13 cellular contexts compared by ENCODE assay signal in genomic region chr1:94332952-94333351, GRCh38.
DNase-seq lines count a peak whose midpoint lies in the region; ATAC-seq, FAIRE-seq and TF ChIP-seq lines count a peak whose summit lies in the region.
"Had no signal": no experiment of that assay in that cellular context is flagged by ENCODE, and none has a peak within 500 bp of the region (broad histone marks: within the 10 kb centered on the region; RNA-seq: fewer than 3 reads in every experiment).

No MANE protein-coding gene starts in this region.

- TF ChIP-seq POLR2A in GM12892 (IDR thresholded peaks at IDR 0.05; ENCODE audit: low read depth, low read length) (no peak), upper lobe of left lung (IDR thresholded peaks at IDR 0.05) (no peak)

- peaks cover 58% of the 10 kb centered on the region for H3K4me1 ChIP-seq in GM23248 (ENCODE audit: insufficient read depth)
- peaks cover 19 to 27% (median 25%) of the 10 kb centered on the region in 4 donors for H3K4me1 ChIP-seq in upper lobe of left lung

- no peak for TF ChIP-seq CTCF in upper lobe of left lung (IDR thresholded peaks at IDR 0.05)

- peak overlapping the region; percentile 5 for H3K4me2 ChIP-seq in GM23248 (ENCODE audit: unreplicated experiment)

- peaks cover 10% of the 10 kb centered on the region for H3K79me2 ChIP-seq in GM23248 (ENCODE audit: insufficient read depth)

- H3K9ac ChIP-seq in GM23248 = no peak overlapping the region

- no peak overlapping the region for H3K27ac ChIP-seq in GM23248
- H3K27ac ChIP-seq in upper lobe of left lung = peak overlapping the region in 2 of 4 donors; percentile 16 to 27

- CTCF ChIA-PET in activated naive CD4-positive, alpha-beta T cell treated with anti-CD3 and anti-CD28 coated beads for 36 hours (lab: Charles Lee) = interaction anchor here (1.2 to 4.9 kb wide), 3 partner anchors 268 to 293 kb away, joined by 3 to 47 read pairs (median 4); no protein-coding TSS in a partner anchor

- no peaks in the 10 kb centered on the region for H3K9me3 Mint-ChIP-seq in activated naive CD4-positive, alpha-beta T cell treated with anti-CD3 and anti-CD28 coated beads for 36 hours

- no peaks in the 10 kb centered on the region for H3K4me1 Mint-ChIP-seq in activated naive CD4-positive, alpha-beta T cell treated with anti-CD3 and anti-CD28 coated beads for 36 hours (ENCODE audit: low read depth)

- no peak for TF ChIP-seq EP300 in upper lobe of left lung (IDR thresholded peaks at IDR 0.05)

- no peaks in the 10 kb centered on the region for H3K9me2 ChIP-seq in GM23248 (ENCODE audit: insufficient read depth)

- 0 out of 2 replicates have a peak overlapping the region, but pooled peaks have one; percentile 9 for H2AFZ ChIP-seq in GM23248

- FAIRE-seq in GM12892 (lab: Jason Lieb, UNC) = peak; percentile 70

- no peaks in the 10 kb centered on the region for H3K36me3 ChIP-seq in GM23248 (ENCODE audit: low read depth)
- no peaks in the 10 kb centered on the region; the same call in 1 of the 2 replicates for H3K36me3 ChIP-seq in MG63
- H3K36me3 ChIP-seq in upper lobe of left lung = no peaks in the 10 kb centered on the region

- H3K4me3 Mint-ChIP-seq in activated naive CD4-positive, alpha-beta T cell treated with anti-CD3 and anti-CD28 coated beads for 36 hours = no peak overlapping the region
- H3K4me3 Mint-ChIP-seq: activated CD8-positive, alpha-beta T cell treated with anti-CD3 and anti-CD28 coated beads, Interleukin-2, amount 10 ng/mL, durations not matched to agents 7 days and 5 days had no signal

- in situ Hi-C loops in GM23248 (cut with MboI) = loop anchor here (25.0 kb wide), 1 partner anchor 446 kb away; the partner anchor contains the start of gene DNTTIP2

- no peak overlapping the region for H3K27ac Mint-ChIP-seq in activated naive CD4-positive, alpha-beta T cell treated with anti-CD3 and anti-CD28 coated beads for 36 hours
- H3K27ac Mint-ChIP-seq: activated CD8-positive, alpha-beta T cell treated with anti-CD3 and anti-CD28 coated beads, Interleukin-2, amount 10 ng/mL, durations not matched to agents 7 days and 5 days had no signal

- no peak for ATAC-seq in upper lobe of left lung (ENCODE audit: low FRiP score in 2 of 2)
- ATAC-seq: activated CD8-positive, alpha-beta T cell treated with anti-CD3 and anti-CD28 coated beads, Interleukin-2, amount 10 ng/mL, durations not matched to agents 7 days and 5 days had no signal

- 67 to 71% methylated on average over 4 of the region's 4 CpGs for WGBS in GM23248 (ENCODE audit: low coverage in 1 of 2, low lambda C conversion rate in 2 of 2, missing lambda C conversion rate in 2 of 2), 2 experiments
- 80 to 87% methylated on average over 4 of the region's 4 CpGs for WGBS in upper lobe of left lung, 2 donors

- H3K36me3 Mint-ChIP-seq in activated naive CD4-positive, alpha-beta T cell treated with anti-CD3 and anti-CD28 coated beads for 36 hours (ENCODE audit: low read depth) = no peaks in the 10 kb centered on the region

- no peak for DNase-seq in GM12892 (ENCODE audit: insufficient read length)
- DNase-seq in GM23248 = peak; percentile 76
- DNase-seq in MG63 = peak; percentile 73
- DNase-seq in iris pigment epithelial cell (ENCODE audit: low read depth) = peak; percentile 80
- no peak for DNase-seq in NK-92 (lab: John Stamatoyannopoulos, UW; ENCODE audit: unreplicated experiment)
- DNase-seq in activated naive CD4-positive, alpha-beta T cell treated with anti-CD3 and anti-CD28 coated beads for 36 hours = no peak
- no peak for DNase-seq in activated CD8-positive, alpha-beta memory T cell treated with anti-CD3 and anti-CD28 coated beads for 24 hours
- DNase-seq in upper lobe of left lung = no peak
- DNase-seq: activated CD8-positive, alpha-beta T cell treated with anti-CD3 and anti-CD28 coated beads, Interleukin-2, amount 10 ng/mL, durations not matched to agents 7 days and 5 days; amygdala; mesendoderm; NCI-H2107; stimulated activated CD4-positive, alpha-beta T cell treated with anti-CD3 and anti-CD28 coated beads, Interleukin-12 subunit alpha, Interleukin-12 subunit beta, amount 100 ng/mL, for 4 hours had no signal

- no peaks in the 10 kb centered on the region for H3K9me3 ChIP-seq in GM23248 (ENCODE audit: low read depth)
- H3K9me3 ChIP-seq in MG63 = no peaks in the 10 kb centered on the region
- H3K9me3 ChIP-seq in upper lobe of left lung = no peaks in the 10 kb centered on the region

- H4K20me1 ChIP-seq in GM23248 (ENCODE audit: insufficient read depth) = no peaks in the 10 kb centered on the region

- H3K27me3 ChIP-seq in GM23248 (replicated peaks; ENCODE audit: insufficient read depth) (no peaks in the 10 kb centered on the region), MG63 (no peaks in the 10 kb centered on the region), upper lobe of left lung (no peaks in the 10 kb centered on the region)

- intact Hi-C loops in activated naive CD4-positive, alpha-beta T cell treated with anti-CD3 and anti-CD28 coated beads for 36 hours (cut with micrococcal nuclease) = loop anchor here (10.0 kb wide), 1 partner anchor 698 kb away; no protein-coding TSS in a partner anchor

- H3F3A ChIP-seq in GM23248 (ENCODE audit: insufficient read depth) = peaks cover 30% of the 10 kb centered on the region

- H3K27me3 Mint-ChIP-seq in activated naive CD4-positive, alpha-beta T cell treated with anti-CD3 and anti-CD28 coated beads for 36 hours (ENCODE audit: low read depth) = peaks cover 16% of the 10 kb centered on the region

- no peak overlapping the region for H3K4me3 ChIP-seq in GM23248
- H3K4me3 ChIP-seq in MG63 = no peak overlapping the region
- H3K4me3 ChIP-seq in upper lobe of left lung = no peak overlapping the region

Comparison
In these comparisons a context has a peak if more than half of its experiments do, and no peak if none do; other contexts are left out.
1. DNase-seq: peak in GM23248 (single experiment), MG63 (single experiment) and iris pigment epithelial cell (single experiment); none in GM12892 (single experiment), NK-92 (single experiment), activated naive CD4-positive, alpha-beta T cell treated with anti-CD3 and anti-CD28 coated beads for 36 hours (single experiment), activated CD8-positive, alpha-beta memory T cell treated with anti-CD3 and anti-CD28 coated beads for 24 hours (single experiment) and upper lobe of left lung (0 of 2).